In genomic region chr2:202355993-202356505, GRCh38 we compare ENCODE assay signal across 1 cellular context.
TF ChIP-seq lines count a peak whose summit lies in the region.

No MANE protein-coding gene starts in this region.

TF ChIP-seq in WTC11, 78 proteins besides CTCF, POLR2A, EP300 and RAD21 (continued from another document):
- TF ChIP-seq, protein P1, sequence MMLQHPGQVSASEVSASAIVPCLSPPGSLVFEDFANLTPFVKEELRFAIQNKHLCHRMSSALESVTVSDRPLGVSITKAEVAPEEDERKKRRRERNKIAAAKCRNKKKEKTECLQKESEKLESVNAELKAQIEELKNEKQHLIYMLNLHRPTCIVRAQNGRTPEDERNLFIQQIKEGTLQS (CRISPR knock-in tag; conservative IDR thresholded peaks at IDR 0.05) = no peak
- TF ChIP-seq FOXK1 (CRISPR knock-in tag; IDR thresholded peaks at IDR 0.05) (no peak), NFYB (CRISPR knock-in tag; conservative IDR thresholded peaks at IDR 0.05; ENCODE audit: low read depth) (no peak), TEAD1 (CRISPR knock-in tag; IDR thresholded peaks at IDR 0.05) (no peak), ELF4 (CRISPR knock-in tag; IDR thresholded peaks at IDR 0.05; ENCODE audit: low read depth) (no peak), ZBTB21 (CRISPR knock-in tag; IDR thresholded peaks at IDR 0.05; ENCODE audit: borderline replicate concordance) (no peak), SMAD3 (CRISPR knock-in tag; IDR thresholded peaks at IDR 0.05; ENCODE audit: borderline replicate concordance) (no peak), ZNF425 (CRISPR knock-in tag; conservative IDR thresholded peaks at IDR 0.05) (no peak)
